9 cellular contexts compared by ENCODE assay signal in the genomic region with DNA sequence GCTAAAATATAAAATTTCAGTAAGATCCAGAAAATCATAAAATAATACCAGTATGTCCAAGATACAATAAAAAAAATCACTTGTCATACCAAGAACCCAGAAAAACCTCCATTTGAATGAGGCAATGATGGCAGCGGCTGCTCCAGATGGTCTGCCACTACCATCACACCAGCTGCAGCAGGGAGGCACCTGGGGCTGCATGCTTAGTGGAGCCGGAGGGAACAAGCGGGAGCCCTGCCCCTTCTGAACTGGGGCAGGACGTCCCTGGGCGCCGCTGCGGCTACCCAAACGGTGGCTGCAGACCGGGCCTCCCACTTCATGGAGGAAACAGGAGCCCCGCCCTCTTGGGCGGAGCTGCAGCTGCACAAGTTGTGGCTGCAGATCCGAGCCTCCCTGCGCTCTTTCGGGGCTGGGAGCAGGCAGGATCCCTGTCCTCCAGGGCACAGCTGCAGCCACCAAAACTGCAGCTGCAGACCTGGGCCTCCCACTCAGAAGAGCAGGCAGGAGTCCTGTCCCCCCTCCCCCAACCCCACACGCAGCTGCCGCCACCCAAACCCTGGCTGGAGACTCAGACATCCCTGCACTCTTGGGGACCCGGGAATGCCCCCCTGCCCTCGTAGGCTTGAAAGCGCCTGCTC. TPM values are rescaled to one million over a fixed set of nuclear protein-coding genes. Genes with fewer than 3 reads are reported as not detected.
DNase-seq lines count a peak whose midpoint lies in the region; ATAC-seq, FAIRE-seq and TF ChIP-seq lines count a peak whose summit lies in the region.
"Had no signal": no experiment of that assay in that cellular context is flagged by ENCODE, and none has a peak within 500 bp of the region (broad histone marks: within the 10 kb centered on the region; RNA-seq: fewer than 3 reads in every experiment).

No MANE protein-coding gene starts in this region.

- H4K20me1 ChIP-seq in H1 (replicated peaks in 1 of 2; ENCODE audit: control insufficient read depth in 1 of 2, insufficient read depth in 2 of 2, low read length in 2 of 2): no peaks in the 10 kb centered on the region

- H3K4me3 Mint-ChIP-seq in activated CD4-positive, alpha-beta memory T cell treated with anti-CD3 and anti-CD28 coated beads, Interleukin-2, amount 10 ng/mL, durations not matched to agents 7 days and 5 days: peak overlapping the region; percentile 41

- H2AFZ ChIP-seq in H1 (ENCODE audit: low read length): peak overlapping the region; percentile 54; the same call in 1 of the 2 replicates

- peak overlapping the region; percentile 26 to 60; a peak in 3 of 4 replicates for H3K4me2 ChIP-seq in H1 (ENCODE audit: insufficient read depth in 1 of 2, low read depth in 2 of 2, low read length in 2 of 2)

- H3K4me1 Mint-ChIP-seq in activated CD4-positive, alpha-beta memory T cell treated with anti-CD3 and anti-CD28 coated beads, Interleukin-2, amount 10 ng/mL, durations not matched to agents 7 days and 5 days: peaks cover 12% of the 10 kb centered on the region

- peak overlapping the region; percentile 47 for H4K91ac ChIP-seq in H1 (replicated peaks; ENCODE audit: insufficient read length, low read length)

- ATAC-seq in GM18861 (IDR thresholded peaks at IDR 0.05; ENCODE audit: unreplicated experiment) (peak; percentile 77), HG03139 (IDR thresholded peaks at IDR 0.05; ENCODE audit: unreplicated experiment) (peak; percentile 94), mucosa of descending colon (peak; percentile 99)

- H3K56ac ChIP-seq in H1 (replicated peaks; ENCODE audit: insufficient read length, low read depth, low read length): no peak overlapping the region

- no peak for FAIRE-seq in H1 (lab: Jason Lieb, UNC)

- H3K36me3 ChIP-seq in H1 (ENCODE audit: control insufficient read depth in 2 of 4, insufficient read depth in 4 of 4, low read length in 3 of 4) (no peaks in the 10 kb centered on the region), mucosa of descending colon (ENCODE audit: low read depth) (no peaks in the 10 kb centered on the region)

- TF ChIP-seq CTCF in H1 (IDR thresholded peaks at IDR 0.05; ENCODE audit: control extremely low read depth in 1 of 3, insufficient read depth in 1 of 3, low read depth in 1 of 3, low read length in 3 of 3) (no peak), mucosa of descending colon (IDR thresholded peaks at IDR 0.05) (no peak)

- no peaks in the 10 kb centered on the region; a peak in 1 of 7 replicates for H3K27me3 ChIP-seq in H1 (replicated peaks in 1 of 4; ENCODE audit: control insufficient read depth in 3 of 4, extremely low read depth in 1 of 4, insufficient read depth in 3 of 4, low read length in 3 of 4)

- DNase-seq in A172 (ENCODE audit: low spot score) (peak; percentile 33), NCI-H510A treated with DMSO at 0.1 percent for 48 hours (lab: John Stamatoyannopoulos, UW) (peak; percentile 87), H1 (ENCODE audit: low read depth in 1 of 2, low spot score in 2 of 2) (peak; percentile 82 to 86), mucosa of descending colon (peak; percentile 83 to 88 (median 84))
- peak; percentile 82 for DNase-seq in activated CD4-positive, alpha-beta memory T cell treated with anti-CD3 and anti-CD28 coated beads, Interleukin-2, amount 10 ng/mL, durations not matched to agents 7 days and 5 days
- peak; percentile 15 to 27 for DNase-seq in stimulated activated CD8-positive, alpha-beta memory T cell treated with anti-CD3 and anti-CD28 coated beads, Interleukin-7, amount 100 ng/mL, for 1 hour (ENCODE audit: low read depth in 2 of 2)

- H3K14ac ChIP-seq in H1 (ENCODE audit: insufficient read length): no peak overlapping the region

- no peak overlapping the region for H2BK120ac ChIP-seq in H1 (replicated peaks; ENCODE audit: low read depth, low read length)

- no peak overlapping the region for H2AK5ac ChIP-seq in H1 (ENCODE audit: low read depth, low read length)

- H3K4ac ChIP-seq in H1 (replicated peaks; ENCODE audit: insufficient read length, low read depth, low read length): no peak overlapping the region

- H3K4me1 ChIP-seq in H1 (replicated peaks in 1 of 4; ENCODE audit: control insufficient read depth in 3 of 4, insufficient read depth in 4 of 4, low read length in 3 of 4): peaks cover 4 to 8% (median 6%) of the 10 kb centered on the region in 4 experiments; a peak in 6 of 7 replicates
- peaks cover 12% of the 10 kb centered on the region for H3K4me1 ChIP-seq in mucosa of descending colon (ENCODE audit: low read depth)

- no peaks in the 10 kb centered on the region for H3K23me2 ChIP-seq in H1 (ENCODE audit: low read depth, low read length)

- H3K27ac Mint-ChIP-seq in activated CD4-positive, alpha-beta memory T cell treated with anti-CD3 and anti-CD28 coated beads, Interleukin-2, amount 10 ng/mL, durations not matched to agents 7 days and 5 days: peak overlapping the region; percentile 31

- H3K4me3 ChIP-seq in H1 (ENCODE audit: extremely low read depth in 1 of 4, insufficient read depth in 2 of 4, low read depth in 3 of 4, low read length in 4 of 4) (peak overlapping the region in 3 of 4 experiments; percentile 18 to 46 (median 32); a peak in 6 of 8 replicates), mucosa of descending colon (no peak overlapping the region)

- peak overlapping the region; percentile 93 for H4K8ac ChIP-seq in H1 (ENCODE audit: extremely low read depth, insufficient read depth, low read length)

- H3K18ac ChIP-seq in H1 (ENCODE audit: extremely low read depth, low read length): peak overlapping the region; percentile 83; the same call in 1 of the 2 replicates

- peaks cover 18% of the 10 kb centered on the region for H3K27me3 Mint-ChIP-seq in activated CD4-positive, alpha-beta memory T cell treated with anti-CD3 and anti-CD28 coated beads, Interleukin-2, amount 10 ng/mL, durations not matched to agents 7 days and 5 days

- H3K23ac ChIP-seq in H1 (ENCODE audit: insufficient read length): no peak overlapping the region

- no peaks in the 10 kb centered on the region for H3K79me2 ChIP-seq in H1 (ENCODE audit: control insufficient read depth in 1 of 2, insufficient read depth in 2 of 2, low read length in 2 of 2)

- no peaks in the 10 kb centered on the region for H3K36me3 Mint-ChIP-seq in activated CD4-positive, alpha-beta memory T cell treated with anti-CD3 and anti-CD28 coated beads, Interleukin-2, amount 10 ng/mL, durations not matched to agents 7 days and 5 days (ENCODE audit: low read depth)

- H3K9ac ChIP-seq in H1 (replicated peaks in 1 of 4; ENCODE audit: extremely low read depth in 1 of 4, low read depth in 3 of 4, low read length in 3 of 4): no peak overlapping the region

- H3K9me3 ChIP-seq in H1 (ENCODE audit: insufficient read depth in 2 of 2, low read depth in 1 of 2, low read length in 1 of 2): peaks cover 0 to 6% of the 10 kb centered on the region in 2 experiments; a peak in 1 of 4 replicates
- H3K9me3 ChIP-seq in mucosa of descending colon: no peaks in the 10 kb centered on the region

- no peaks in the 10 kb centered on the region for H3K79me1 ChIP-seq in H1 (ENCODE audit: low read depth, low read length)

- peak overlapping the region; percentile 20 for H4K5ac ChIP-seq in H1 (ENCODE audit: insufficient read length, low read depth, low read length)

- CTCF ChIA-PET in activated CD4-positive, alpha-beta memory T cell treated with anti-CD3 and anti-CD28 coated beads, Interleukin-2, amount 10 ng/mL, durations not matched to agents 7 days and 5 days (lab: Charles Lee): no interaction called here
- CTCF ChIA-PET in H1 (lab: Charles Lee; ENCODE audit: partially characterized antibody): interaction anchor here (0.8 to 2.1 kb wide), 5 partner anchors 10 to 177 kb away, joined by 3 to 7 read pairs (median 3); no protein-coding TSS in a partner anchor

- H2BK20ac ChIP-seq in H1 (ENCODE audit: low read length): no peak overlapping the region

- no peaks in the 10 kb centered on the region for H3K9me3 Mint-ChIP-seq in activated CD4-positive, alpha-beta memory T cell treated with anti-CD3 and anti-CD28 coated beads, Interleukin-2, amount 10 ng/mL, durations not matched to agents 7 days and 5 days

- TF ChIP-seq EP300 in H1 (IDR thresholded peaks at IDR 0.05; ENCODE audit: borderline replicate concordance in 1 of 2, low read depth in 2 of 2, low read length in 2 of 2): no peak

- H2BK15ac ChIP-seq in H1 (ENCODE audit: low read length): no peak overlapping the region

- intact Hi-C loops in mucosa of descending colon (cut with DNase I, micrococcal nuclease): no loop called here

- no peak for TF ChIP-seq RAD21 in H1 (IDR thresholded peaks at IDR 0.05 in 1 of 2, conservative IDR thresholded peaks at IDR 0.05 in 1 of 2; ENCODE audit: low read depth in 2 of 2, low read length in 2 of 2)

- POLR2A ChIA-PET in activated CD4-positive, alpha-beta memory T cell treated with anti-CD3 and anti-CD28 coated beads, Interleukin-2, amount 10 ng/mL, durations not matched to agents 7 days and 5 days (lab: Charles Lee): interaction anchor here (0.7 to 1.4 kb wide), 2 partner anchors 11 to 99 kb away, joined by 3 read pairs; no protein-coding TSS in a partner anchor
- POLR2A ChIA-PET in H1 (lab: Charles Lee; ENCODE audit: partially characterized antibody): interaction anchor here (0.6 to 5.4 kb wide), 7 partner anchors 12 to 155 kb away, joined by 3 to 101 read pairs (median 4); a partner anchor contains a TSS

- no peak overlapping the region; the same call in 1 of the 2 replicates for H2BK5ac ChIP-seq in H1 (ENCODE audit: low read depth, low read length)

- H2BK12ac ChIP-seq in H1 (ENCODE audit: low read depth, low read length): no peak overlapping the region

- TF ChIP-seq POLR2A in H1 (IDR thresholded peaks at IDR 0.05; ENCODE audit: control extremely low read depth in 1 of 2, low read depth in 2 of 2, low read length in 2 of 2): peak in 1 of 2 experiments; percentile 48; a peak in 1 of 3 replicates

- H3K27ac ChIP-seq in H1 (ENCODE audit: low read depth, low read length): no peak overlapping the region

- WGBS in H1 (ENCODE audit: extremely low coverage in 1 of 2, insufficient coverage in 1 of 2, insufficient read length in 1 of 2, insufficient replicate concordance in 2 of 2, low coverage in 1 of 2, low lambda C conversion rate in 2 of 2, missing lambda C conversion rate in 1 of 2), 2 experiments: 23% methylated on average over 16 of the region's 19 CpGs; no CpG with 5 or more reads in 1 of the 2 experiments

TF ChIP-seq in H1, 55 proteins besides CTCF, POLR2A, EP300 and RAD21 (continues in another document):
- TF ChIP-seq FOSL1 (IDR thresholded peaks at IDR 0.05; ENCODE audit: insufficient read depth, low read depth, low read length) (no peak), TEAD4 (IDR thresholded peaks at IDR 0.05; ENCODE audit: low read depth, low read length) (no peak)

RNA-seq across cellular contexts. Expression of a gene that starts 36.1 kb away (rescaled TPM):
- total RNA-seq in A172 (2014; rRNA removed; shearing (Covaris generic)): not detected in 2 replicates
- not detected for total RNA-seq in activated CD4-positive, alpha-beta memory T cell treated with anti-CD3 and anti-CD28 coated beads, Interleukin-2, amount 10 ng/mL, durations not matched to agents 7 days and 5 days
- total RNA-seq in H1 (2021; fragmentation: NEBNext Ultra II Directional; extraction: Animal tissue kit (Norgen Biotek cat#: 25700)): not detected in 2 replicates
- polyA plus RNA-seq in H1 (2011; rRNA removed): not detected in 2 replicates
- not detected for polyA plus RNA-seq in H1 (2011; cell fraction: cytosol; rRNA removed)
- polyA plus RNA-seq in H1 (2011; cell fraction: nucleus; rRNA removed): not detected
- polyA plus RNA-seq in H1 (2012, experiment 1 of 2): not detected in 4 replicates
- polyA plus RNA-seq in H1 (2012, experiment 2 of 2): not detected
- not detected for polyA plus RNA-seq in H1 (2013, experiment 1 of 2)
- not detected for polyA plus RNA-seq in H1 (2013, experiment 2 of 2)
- polyA minus RNA-seq in H1 (2011; rRNA and poly(A)+ RNA removed): not detected in 2 replicates
- not detected for polyA minus RNA-seq in H1 (2011; cell fraction: cytosol; rRNA and poly(A)+ RNA removed)
- not detected for polyA minus RNA-seq in H1 (2011; cell fraction: nucleus; rRNA and poly(A)+ RNA removed)
- total RNA-seq in mucosa of descending colon: not detected
- total RNA-seq: urinary bladder had no signal
- polyA plus RNA-seq: urinary bladder had no signal

Comparison
In these comparisons a context has a peak if more than half of its experiments do, and no peak if none do; other contexts are left out.
1. DNase-seq: peak in every context shown above with its lines; median percentile 87 in NCI-H510A treated with DMSO at 0.1 percent for 48 hours; 84 in H1; 84 in mucosa of descending colon; 82 in activated CD4-positive, alpha-beta memory T cell treated with anti-CD3 and anti-CD28 coated beads, Interleukin-2, amount 10 ng/mL, durations not matched to agents 7 days and 5 days; 33 in A172; 21 in stimulated activated CD8-positive, alpha-beta memory T cell treated with anti-CD3 and anti-CD28 coated beads, Interleukin-7, amount 100 ng/mL, for 1 hour.